In the genomic region with DNA sequence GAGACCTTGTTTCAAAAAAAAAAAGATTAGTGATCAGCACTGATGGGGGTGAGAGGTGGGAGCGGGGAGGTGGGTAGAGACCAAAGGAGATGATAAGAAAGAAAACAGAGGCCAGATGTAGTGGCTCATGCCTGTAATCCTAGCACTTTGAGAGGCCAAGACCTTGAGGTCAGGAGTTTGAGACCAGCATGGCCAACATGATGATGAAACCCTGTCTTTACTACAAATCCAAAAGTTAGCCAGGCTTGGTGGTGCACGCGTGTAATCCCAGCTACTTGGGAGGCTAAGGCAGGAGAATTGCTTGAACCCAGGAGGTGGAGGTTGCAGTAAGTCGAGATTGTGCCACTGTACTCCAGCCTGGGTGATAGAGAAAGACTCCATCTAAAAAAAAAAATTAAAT, we compare ENCODE assay signal across 15 cellular contexts. TPM values are rescaled to one million over a fixed set of nuclear protein-coding genes. Genes with fewer than 3 reads are reported as not detected.
DNase-seq lines count a peak whose midpoint lies in the region; ATAC-seq, FAIRE-seq and TF ChIP-seq lines count a peak whose summit lies in the region.
"Had no signal": no experiment of that assay in that cellular context is flagged by ENCODE, and none has a peak within 500 bp of the region (broad histone marks: within the 10 kb centered on the region; RNA-seq: fewer than 3 reads in every experiment).

No MANE protein-coding gene starts in this region.

- peaks cover 11% of the 10 kb centered on the region for H3K36me3 Mint-ChIP-seq in Calu3 (ENCODE audit: insufficient read depth, unreplicated experiment)
- H3K36me3 Mint-ChIP-seq: CD4-positive, CD25-positive, alpha-beta regulatory T cell; CD8-positive, alpha-beta memory T cell had no signal

- no peak overlapping the region for H3K9ac ChIP-seq in trophoblast cell (ENCODE audit: low read length)

- no peaks in the 10 kb centered on the region for H3K27me3 ChIP-seq in WERI-Rb-1 (ENCODE audit: insufficient read depth, low read depth, severe bottlenecking)
- H3K27me3 ChIP-seq in trophoblast cell (ENCODE audit: insufficient read depth, low read length): no peaks in the 10 kb centered on the region
- no peaks in the 10 kb centered on the region for H3K27me3 ChIP-seq in uterus

- CTCF ChIA-PET in A549 (lab: Yijun Ruan, JAX): interaction anchor here (0.6 to 7.4 kb wide), 8 partner anchors 10 to 149 kb away, joined by 3 to 72 read pairs (median 6); no protein-coding TSS in a partner anchor
- CTCF ChIA-PET in Calu3 (lab: Charles Lee): interaction anchor here (2.7 kb wide), 1 partner anchor 148 kb away, joined by 7 read pairs; no protein-coding TSS in a partner anchor

- H3K4ac ChIP-seq in trophoblast cell (ENCODE audit: low read depth, low read length): no peak overlapping the region

- no peak overlapping the region for H2AFZ ChIP-seq in trophoblast cell (ENCODE audit: insufficient read depth, low read length, poor library complexity)

- no peak overlapping the region for H2BK12ac ChIP-seq in trophoblast cell (ENCODE audit: low read length)

- TF ChIP-seq CTCF in A549 (IDR thresholded peaks at IDR 0.05) (no peak), Calu3 (IDR thresholded peaks at IDR 0.05; ENCODE audit: unreplicated experiment) (no peak), WERI-Rb-1 (IDR thresholded peaks at IDR 0.05; ENCODE audit: low read depth, low read length) (no peak), uterus (IDR thresholded peaks at IDR 0.05) (no peak)

- WGBS in A549 (ENCODE audit: missing lambda C conversion rate): 91% methylated on average over 4 of the region's 4 CpGs
- no CpG with 5 or more reads among the region's 4 CpGs for WGBS in trophoblast cell (ENCODE audit: extremely low coverage, insufficient coverage, insufficient read length)

- DNase-seq in A549 (ENCODE audit: low read depth in 1 of 2, low spot score in 1 of 2) (no peak), Calu3 (no peak), WERI-Rb-1 (no peak), trophoblast cell (peak; percentile 51 to 70), uterus (no peak)
- DNase-seq in activated CD4-positive, CD25-positive, alpha-beta regulatory T cell (lab: John Stamatoyannopoulos, UW): no peak
- DNase-seq: C1 segment of cervical spinal cord; CD4-positive, CD25-positive, alpha-beta regulatory T cell; CD8-positive, alpha-beta memory T cell; DMS153; H9 had no signal

- H4K12ac ChIP-seq in trophoblast cell (ENCODE audit: low read depth, low read length): no peak overlapping the region

- no peak for TF ChIP-seq EP300 in A549 (IDR thresholded peaks at IDR 0.05)

- H3K18ac ChIP-seq in trophoblast cell (ENCODE audit: low read length): no peak overlapping the region

- BruUV-seq in Calu3 (replicated peaks; lab: Mats Ljungman, UMichigan): no TSS peak

- TF ChIP-seq RAD21 in A549 (conservative IDR thresholded peaks at IDR 0.05 in 1 of 2, IDR thresholded peaks at IDR 0.05 in 1 of 2): no peak

- H3K23ac ChIP-seq in trophoblast cell (ENCODE audit: low read length): no peak overlapping the region

- POLR2A ChIA-PET in A549 (lab: Yijun Ruan, JAX): interaction anchor here (1.1 kb wide), 1 partner anchor 18 kb away, joined by 4 read pairs; no protein-coding TSS in a partner anchor

- H3K4me1 Mint-ChIP-seq in Calu3 (ENCODE audit: low read depth, unreplicated experiment): peaks cover 43% of the 10 kb centered on the region
- H3K4me1 Mint-ChIP-seq: CD4-positive, CD25-positive, alpha-beta regulatory T cell; CD8-positive, alpha-beta memory T cell had no signal

- H3K4me1 ChIP-seq in A549: peaks cover 83% of the 10 kb centered on the region
- H3K4me1 ChIP-seq in trophoblast cell (ENCODE audit: control insufficient read depth in 1 of 2, insufficient read depth in 2 of 2, low read length in 2 of 2): peaks cover 11 to 19% of the 10 kb centered on the region in 2 experiments
- peaks cover 5 to 6% of the 10 kb centered on the region in 2 donors for H3K4me1 ChIP-seq in uterus

- peaks cover 4% of the 10 kb centered on the region for H3K79me2 ChIP-seq in trophoblast cell (ENCODE audit: control insufficient read depth, insufficient read depth, low read length, poor library complexity)

- no peak for FAIRE-seq in A549 (lab: Jason Lieb, UNC)
- FAIRE-seq: H1, HepG2 had no signal

- ATAC-seq in A549: no peak
- ATAC-seq in HG03520 (IDR thresholded peaks at IDR 0.05; ENCODE audit: unreplicated experiment): no peak
- ATAC-seq: HepG2 had no signal

- H2BK120ac ChIP-seq in trophoblast cell (ENCODE audit: insufficient read depth, low read length, poor library complexity): no peak overlapping the region

- H3K4me2 ChIP-seq in A549: no peak overlapping the region
- no peak overlapping the region for H3K4me2 ChIP-seq in trophoblast cell (ENCODE audit: low read length)

- H3K9me3 ChIP-seq in A549 (peaks cover 7% of the 10 kb centered on the region; the same call in 2 of the 3 replicates), WERI-Rb-1 (ENCODE audit: severe bottlenecking) (no peaks in the 10 kb centered on the region), trophoblast cell (ENCODE audit: insufficient read depth, low read depth, low read length) (peaks cover 2% of the 10 kb centered on the region), uterus (no peaks in the 10 kb centered on the region)

- no peak overlapping the region for H2BK5ac ChIP-seq in trophoblast cell (ENCODE audit: low read depth, low read length, poor library complexity)

- no peak for TF ChIP-seq POLR2A in A549 (IDR thresholded peaks at IDR 0.05; ENCODE audit: low read length)
- no peak for TF ChIP-seq POLR2A in uterus (IDR thresholded peaks at IDR 0.05)

- no peak overlapping the region for H3K4me3 Mint-ChIP-seq in Calu3 (ENCODE audit: low read depth, unreplicated experiment)
- H3K4me3 Mint-ChIP-seq: CD4-positive, CD25-positive, alpha-beta regulatory T cell; CD8-positive, alpha-beta memory T cell; H9 had no signal

- H3K79me1 ChIP-seq in trophoblast cell (ENCODE audit: low read length): peaks cover 11% of the 10 kb centered on the region

- no peak overlapping the region for H2AK5ac ChIP-seq in trophoblast cell (ENCODE audit: low read length)

- H3K27ac ChIP-seq in A549: peak overlapping the region; percentile 97
- H3K27ac ChIP-seq in WERI-Rb-1: peak overlapping the region; percentile 71
- no peak overlapping the region for H3K27ac ChIP-seq in trophoblast cell (ENCODE audit: low read depth, low read length)
- no peak overlapping the region for H3K27ac ChIP-seq in uterus
- H3K27ac ChIP-seq: 22Rv1 had no signal

- H3K27me3 Mint-ChIP-seq in Calu3 (ENCODE audit: unreplicated experiment): no peaks in the 10 kb centered on the region

- peak overlapping the region; percentile 30 for H3K27ac Mint-ChIP-seq in Calu3 (ENCODE audit: unreplicated experiment)
- H3K27ac Mint-ChIP-seq: CD4-positive, CD25-positive, alpha-beta regulatory T cell; CD8-positive, alpha-beta memory T cell; H9 had no signal

- H3K14ac ChIP-seq in trophoblast cell (ENCODE audit: low read length): no peak overlapping the region

- H3K9me3 Mint-ChIP-seq in Calu3 (ENCODE audit: low read depth, unreplicated experiment): no peaks in the 10 kb centered on the region
- H3K9me3 Mint-ChIP-seq: CD8-positive, alpha-beta memory T cell had no signal

- no peak overlapping the region for H3K4me3 ChIP-seq in A549
- H3K4me3 ChIP-seq in WERI-Rb-1 (ENCODE audit: low read depth, low read length): no peak overlapping the region
- H3K4me3 ChIP-seq in trophoblast cell (ENCODE audit: low read depth, low read length): no peak overlapping the region
- H3K4me3 ChIP-seq in uterus: no peak overlapping the region

- H3K36me3 ChIP-seq in WERI-Rb-1 (no peaks in the 10 kb centered on the region), trophoblast cell (ENCODE audit: control insufficient read depth in 1 of 2, insufficient read depth in 2 of 2, low read length in 2 of 2) (no peaks in the 10 kb centered on the region), uterus (no peaks in the 10 kb centered on the region)

- H4K91ac ChIP-seq in trophoblast cell (ENCODE audit: low read depth, low read length): no peak overlapping the region

- H4K8ac ChIP-seq in trophoblast cell (ENCODE audit: low read depth, low read length): no peak overlapping the region

- intact Hi-C loops in Calu3 (cut with micrococcal nuclease; ENCODE audit: unreplicated experiment) (no loop called here), uterus (cut with DNase I; ENCODE audit: low total_unique reads) (no loop called here)

TF ChIP-seq in A549, 52 proteins besides CTCF, POLR2A, EP300 and RAD21 (continues in another document):
- no peak for TF ChIP-seq HEYL (CRISPR knock-in tag; IDR thresholded peaks at IDR 0.05)
- no peak for TF ChIP-seq PHF8 (IDR thresholded peaks at IDR 0.05; ENCODE audit: borderline replicate concordance, low read depth)
- no peak for TF ChIP-seq HOXA7 (CRISPR knock-in tag; IDR thresholded peaks at IDR 0.05)
- no peak for TF ChIP-seq TP53 (CRISPR knock-in tag; IDR thresholded peaks at IDR 0.05)
- no peak for TF ChIP-seq ZFP36 (IDR thresholded peaks at IDR 0.05; ENCODE audit: borderline replicate concordance, partially characterized antibody)
- no peak for TF ChIP-seq RNF2 (IDR thresholded peaks at IDR 0.05; ENCODE audit: borderline replicate concordance, low read depth)
- TF ChIP-seq, protein P1, sequence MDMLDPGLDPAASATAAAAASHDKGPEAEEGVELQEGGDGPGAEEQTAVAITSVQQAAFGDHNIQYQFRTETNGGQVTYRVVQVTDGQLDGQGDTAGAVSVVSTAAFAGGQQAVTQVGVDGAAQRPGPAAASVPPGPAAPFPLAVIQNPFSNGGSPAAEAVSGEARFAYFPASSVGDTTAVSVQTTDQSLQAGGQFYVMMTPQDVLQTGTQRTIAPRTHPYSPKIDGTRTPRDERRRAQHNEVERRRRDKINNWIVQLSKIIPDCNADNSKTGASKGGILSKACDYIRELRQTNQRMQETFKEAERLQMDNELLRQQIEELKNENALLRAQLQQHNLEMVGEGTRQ (IDR thresholded peaks at IDR 0.05): no peak
- no peak for TF ChIP-seq KDM5A (IDR thresholded peaks at IDR 0.05)
- TF ChIP-seq ZC3H11A (IDR thresholded peaks at IDR 0.05): no peak

RNA-seq across cellular contexts. Expression of gene SLC35F6, which starts 9.5 kb away (rescaled TPM):
- polyA plus RNA-seq in A549 (2011; rRNA removed) (41.3 and 55.7 TPM in 2 replicates), A549 (2017; fragmentation: RNase III; extraction: RNeasy Plus Mini Kit Qiagen cat#74134 plus additional on column Dnase treatment) (40.1 to 47.6 TPM (median 46.9 TPM) in 3 replicates)
- polyA plus RNA-seq in A549 (2012; cell fraction: cytosol; rRNA removed): 23.7 and 38.0 TPM in 2 replicates
- 33.1 and 35.8 TPM in 2 replicates for polyA plus RNA-seq in A549 (2012; cell fraction: nucleus; rRNA removed)
- 111 and 126 TPM in 2 replicates for polyA minus RNA-seq in A549 (2011; rRNA and poly(A)+ RNA removed)
- total RNA-seq in Calu3 (2022) (36.9 and 43.0 TPM in 2 replicates), uterus (10 to 100 TPM in 3 of 4 donors, 1 to 10 TPM in 1; 8.2 to 44.2 (median 18.5) TPM)
- 22.9 and 23.5 TPM in 2 replicates for polyA plus RNA-seq in trophoblast cell (2013)

RNA-seq across cellular contexts. Expression of gene CENPA, which starts 31.3 kb away (rescaled TPM):
- polyA plus RNA-seq in A549 (2011; rRNA removed): 44.1 and 46.0 TPM in 2 replicates
- polyA plus RNA-seq in A549 (2012; cell fraction: cytosol; rRNA removed): 45.4 and 56.0 TPM in 2 replicates
- polyA plus RNA-seq in A549 (2012; cell fraction: nucleus; rRNA removed): 25.6 and 33.4 TPM in 2 replicates
- 41.6 to 45.7 TPM (median 43.7 TPM) in 3 replicates for polyA plus RNA-seq in A549 (2017; fragmentation: RNase III; extraction: RNeasy Plus Mini Kit Qiagen cat#74134 plus additional on column Dnase treatment)
- 30.7 and 33.2 TPM in 2 replicates for polyA minus RNA-seq in A549 (2011; rRNA and poly(A)+ RNA removed)
- 23.4 and 33.2 TPM in 2 replicates for total RNA-seq in Calu3 (2022)
- 15.2 and 16.5 TPM in 2 replicates for polyA plus RNA-seq in trophoblast cell (2013)
- total RNA-seq in uterus: 1 to 10 TPM in 1 of 4 donors, not detected in 3; 2.8 TPM

Comparison
In these comparisons a context has a peak if more than half of its experiments do, and no peak if none do; other contexts are left out.
1. DNase-seq: peak in trophoblast cell (2 of 2); none in A549 (0 of 2), Calu3 (single experiment), WERI-Rb-1 (single experiment), uterus (0 of 2) and activated CD4-positive, CD25-positive, alpha-beta regulatory T cell (0 of 4).
2. H3K27ac ChIP-seq: peak in A549 (2 of 2) and WERI-Rb-1 (single experiment); none in trophoblast cell (single experiment) and uterus (0 of 2).